Comparison of ENCODE assay signal across 1 cellular context in genomic region chr14:34111933-34112332, GRCh38.
TF ChIP-seq lines count a peak whose summit lies in the region.

No MANE protein-coding gene starts in this region.

TF ChIP-seq in HepG2, 621 proteins besides CTCF, POLR2A, EP300 and RAD21 (continued from another document):
- no peak for TF ChIP-seq ZNF513 (CRISPR knock-in tag; conservative IDR thresholded peaks at IDR 0.05)
- TF ChIP-seq STAG1 (CRISPR knock-in tag; IDR thresholded peaks at IDR 0.05) = no peak
- TF ChIP-seq ZNF432 (CRISPR knock-in tag; IDR thresholded peaks at IDR 0.05; ENCODE audit: borderline replicate concordance) = no peak
- TF ChIP-seq ZBTB8A (CRISPR knock-in tag; IDR thresholded peaks at IDR 0.05; ENCODE audit: borderline replicate concordance, low read depth) = no peak
- TF ChIP-seq ZBTB21 (CRISPR knock-in tag; IDR thresholded peaks at IDR 0.05) = no peak
- no peak for TF ChIP-seq SP5 (CRISPR knock-in tag; IDR thresholded peaks at IDR 0.05; ENCODE audit: borderline replicate concordance, low read depth)
- no peak for TF ChIP-seq HNRNPLL (IDR thresholded peaks at IDR 0.05; ENCODE audit: low read depth, low read length, poor library complexity, severe bottlenecking)
- no peak for TF ChIP-seq RFX5 (IDR thresholded peaks at IDR 0.05; ENCODE audit: low read depth, low read length)
- no peak for TF ChIP-seq PHF8 (CRISPR knock-in tag; IDR thresholded peaks at IDR 0.05)
- TF ChIP-seq RCOR2 (CRISPR knock-in tag; IDR thresholded peaks at IDR 0.05) = no peak
- no peak for TF ChIP-seq ZBTB2 (CRISPR knock-in tag; IDR thresholded peaks at IDR 0.05; ENCODE audit: low read depth)
